In the genomic region with DNA sequence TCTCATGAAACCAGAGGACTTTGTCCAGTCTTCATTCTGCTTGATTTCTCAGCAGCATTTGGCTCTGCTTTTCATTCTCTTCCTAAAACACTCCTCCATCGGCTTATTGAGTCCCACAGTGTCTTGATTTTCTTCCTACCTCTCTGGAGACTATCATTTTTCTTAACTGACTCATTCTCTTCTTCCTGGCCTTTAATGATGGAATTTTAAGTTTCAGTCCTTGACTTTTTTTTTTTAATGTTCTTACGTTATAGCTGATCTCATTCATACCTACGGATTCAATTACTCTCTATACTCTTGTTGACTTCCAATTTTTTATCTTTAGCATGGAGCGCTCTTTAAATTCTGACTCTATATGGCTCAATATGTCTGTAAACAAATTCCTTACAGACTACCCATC, we compare ENCODE assay signal across 18 cellular contexts.
DNase-seq lines count a peak whose midpoint lies in the region; ATAC-seq and TF ChIP-seq lines count a peak whose summit lies in the region.
"Had no signal": no experiment of that assay in that cellular context is flagged by ENCODE, and none has a peak within 500 bp of the region (broad histone marks: within the 10 kb centered on the region; RNA-seq: fewer than 3 reads in every experiment).

No MANE protein-coding gene starts in this region.

- H3K9ac ChIP-seq in endodermal cell (ENCODE audit: extremely low read depth, low read length, poor library complexity, severe bottlenecking): no peak overlapping the region

- H3K4me3 Mint-ChIP-seq in endodermal cell: no peak overlapping the region
- H3K4me3 Mint-ChIP-seq: activated T-cell treated with anti-CD3 and anti-CD28 coated beads, Interleukin-2, amount 50 U/mL, for 24 hours; naive thymus-derived CD8-positive, alpha-beta T cell; T-helper 2 cell treated with Interferon-gamma antibody and Interleukin-4, amounts not matched to agents 5 μg/mL and 100 μg/mL, for 36 hours; type B pancreatic cell had no signal

- no peak for ATAC-seq in Right ventricle myocardium inferior
- no peak for ATAC-seq in HG03378 (IDR thresholded peaks at IDR 0.05; ENCODE audit: unreplicated experiment)
- ATAC-seq in GM19395 (IDR thresholded peaks at IDR 0.05; ENCODE audit: unreplicated experiment): no peak
- ATAC-seq: naive thymus-derived CD8-positive, alpha-beta T cell had no signal

- H3K36me3 ChIP-seq in left ventricle myocardium inferior (no peaks in the 10 kb centered on the region), endodermal cell (ENCODE audit: control insufficient read depth, insufficient read depth, low read length) (no peaks in the 10 kb centered on the region)

- H3K36me3 Mint-ChIP-seq in endodermal cell (ENCODE audit: low read depth): no peaks in the 10 kb centered on the region
- H3K36me3 Mint-ChIP-seq: type B pancreatic cell had no signal

- no peaks in the 10 kb centered on the region for H3K27me3 Mint-ChIP-seq in endodermal cell (ENCODE audit: insufficient read depth)
- H3K27me3 Mint-ChIP-seq: activated T-cell treated with anti-CD3 and anti-CD28 coated beads, Interleukin-2, amount 50 U/mL, for 24 hours; naive thymus-derived CD8-positive, alpha-beta T cell; type B pancreatic cell had no signal

- intact Hi-C loops in left ventricle myocardium inferior (cut with micrococcal nuclease) (no loop called here), Right ventricle myocardium inferior (cut with DNase I) (loop anchor here (5.0 kb wide), 1 partner anchor 61 kb away; no protein-coding TSS in a partner anchor)

- H3K9me3 Mint-ChIP-seq in endodermal cell: no peaks in the 10 kb centered on the region
- H3K9me3 Mint-ChIP-seq: activated T-cell treated with anti-CD3 and anti-CD28 coated beads, Interleukin-2, amount 50 U/mL, for 24 hours; naive thymus-derived CD8-positive, alpha-beta T cell; T-helper 2 cell treated with Interferon-gamma antibody and Interleukin-4, amounts not matched to agents 5 μg/mL and 100 μg/mL, for 36 hours; type B pancreatic cell had no signal

- TF ChIP-seq CTCF in left ventricle myocardium inferior (IDR thresholded peaks at IDR 0.05; ENCODE audit: borderline replicate concordance): no peak
- no peak for TF ChIP-seq CTCF in endodermal cell (conservative IDR thresholded peaks at IDR 0.05)

- DNase-seq in left ventricle myocardium inferior: no peak
- no peak for DNase-seq in Right ventricle myocardium inferior (ENCODE audit: missing footprints)
- DNase-seq in astrocyte of the hippocampus (ENCODE audit: low read depth, low spot score): peak; percentile 60
- peak; percentile 87 for DNase-seq in iris pigment epithelial cell (ENCODE audit: low read depth)
- DNase-seq in foreskin melanocyte: no peak
- DNase-seq in endodermal cell: no peak
- DNase-seq: activated CD4-positive, alpha-beta T cell treated with anti-CD3 and anti-CD28 coated beads for 4 hours; activated T-cell treated with anti-CD3 and anti-CD28 coated beads, Interleukin-2, amount 50 U/mL, for 24 hours; GDM1; kidney; naive thymus-derived CD8-positive, alpha-beta T cell; NCI-H2081 treated with DMSO at 0.1 percent for 48 hours; RPMI8226 had no signal

- H3K4me3 ChIP-seq in left ventricle myocardium inferior: no peak overlapping the region
- no peak overlapping the region for H3K4me3 ChIP-seq in endodermal cell (ENCODE audit: low read length)
- H3K4me3 ChIP-seq: A549 had no signal

- H3K27ac ChIP-seq in left ventricle myocardium inferior (replicated peaks): peak overlapping the region; percentile 88
- H3K27ac ChIP-seq in endodermal cell (ENCODE audit: low read depth, low read length): no peak overlapping the region

- peaks cover 26% of the 10 kb centered on the region for H3K4me1 Mint-ChIP-seq in endodermal cell

- H3K9me3 ChIP-seq in left ventricle myocardium inferior (replicated peaks) (no peaks in the 10 kb centered on the region), endodermal cell (ENCODE audit: control insufficient read depth, low read length) (no peaks in the 10 kb centered on the region)
- H3K9me3 ChIP-seq: A549 had no signal

- H3K27me3 ChIP-seq in left ventricle myocardium inferior (ENCODE audit: low read depth) (no peaks in the 10 kb centered on the region), endodermal cell (ENCODE audit: control insufficient read depth, insufficient read depth, low read length, poor library complexity, severe bottlenecking) (no peaks in the 10 kb centered on the region)

- 93% methylated on average over 4 of the region's 4 CpGs for WGBS in endodermal cell (ENCODE audit: insufficient coverage in 1 of 2, insufficient read length in 1 of 2), 2 experiments

- H3K27ac Mint-ChIP-seq in endodermal cell: no peak overlapping the region
- H3K27ac Mint-ChIP-seq: activated T-cell treated with anti-CD3 and anti-CD28 coated beads, Interleukin-2, amount 50 U/mL, for 24 hours; naive thymus-derived CD8-positive, alpha-beta T cell; T-helper 2 cell treated with Interferon-gamma antibody and Interleukin-4, amounts not matched to agents 5 μg/mL and 100 μg/mL, for 36 hours; type B pancreatic cell had no signal

- H3K4me1 ChIP-seq in left ventricle myocardium inferior (peaks cover 95% of the 10 kb centered on the region), endodermal cell (ENCODE audit: control insufficient read depth, insufficient read depth, low read length) (peaks cover 18% of the 10 kb centered on the region)

Comparison
In these comparisons a context has a peak if more than half of its experiments do, and no peak if none do; other contexts are left out.
1. DNase-seq: peak in astrocyte of the hippocampus (single experiment) and iris pigment epithelial cell (single experiment); none in left ventricle myocardium inferior (single experiment), Right ventricle myocardium inferior (single experiment), foreskin melanocyte (single experiment) and endodermal cell (single experiment).